In genomic region chrX:50762578-50762977, GRCh38 we compare ENCODE assay signal across 27 cellular contexts. TPM values are rescaled to one million over a fixed set of nuclear protein-coding genes. Genes with fewer than 3 reads are reported as not detected.
DNase-seq lines count a peak whose midpoint lies in the region; FAIRE-seq and TF ChIP-seq lines count a peak whose summit lies in the region.
"Had no signal": no experiment of that assay in that cellular context is flagged by ENCODE, and none has a peak within 500 bp of the region (broad histone marks: within the 10 kb centered on the region; RNA-seq: fewer than 3 reads in every experiment).

No MANE protein-coding gene starts in this region.

- TF ChIP-seq POLR2A in endothelial cell of umbilical vein (IDR thresholded peaks at IDR 0.05; ENCODE audit: low read depth, low read length): no peak

- H3K27ac Mint-ChIP-seq in endodermal cell: no peak overlapping the region
- H3K27ac Mint-ChIP-seq: CD4-positive, alpha-beta T cell had no signal

- H3K27me3 ChIP-seq in BE2C (no peaks in the 10 kb centered on the region), endothelial cell of umbilical vein (ENCODE audit: control insufficient read depth in 2 of 2, insufficient read depth in 2 of 2, low read length in 2 of 2) (no peaks in the 10 kb centered on the region), endodermal cell (ENCODE audit: control insufficient read depth, insufficient read depth, low read length, poor library complexity, severe bottlenecking) (no peaks in the 10 kb centered on the region)
- H3K27me3 ChIP-seq: MG63 had no signal

- dilution Hi-C loops in endothelial cell of umbilical vein (cut with MboI; ENCODE audit: extremely low pct_ligation_motif_present, low sequenced_read_pairs): no loop called here

- H3K9ac ChIP-seq in endothelial cell of umbilical vein (replicated peaks; ENCODE audit: extremely low read depth, insufficient read depth, low read length): peak overlapping the region; percentile 23
- H3K9ac ChIP-seq in endodermal cell (ENCODE audit: extremely low read depth, low read length, poor library complexity, severe bottlenecking): no peak overlapping the region
- H3K9ac ChIP-seq: BLaER1 treated with 17β-estradiol and CSF1 and Interleukin-3, amounts not matched to agents 10 nM and 100 nM had no signal

- no peaks in the 10 kb centered on the region for H4K20me1 ChIP-seq in endothelial cell of umbilical vein (replicated peaks; ENCODE audit: control insufficient read depth, extremely low read depth, insufficient read depth, low read length)

- H3K4me1 ChIP-seq in BE2C (no peaks in the 10 kb centered on the region), endothelial cell of umbilical vein (ENCODE audit: control insufficient read depth, extremely low read depth, insufficient read depth, low read length) (peaks cover 17% of the 10 kb centered on the region), endodermal cell (ENCODE audit: control insufficient read depth, insufficient read depth, low read length) (no peaks in the 10 kb centered on the region)
- H3K4me1 ChIP-seq: BLaER1 treated with 17β-estradiol and CSF1 and Interleukin-3, amounts not matched to agents 10 nM and 100 nM had no signal

- TSS peak; percentile 80 for BruUV-seq in endothelial cell of umbilical vein (replicated peaks; lab: Mats Ljungman, UMichigan)

- POLR2A ChIA-PET in endothelial cell of umbilical vein (lab: Charles Lee): no interaction called here

- H3K4me1 Mint-ChIP-seq in endodermal cell: no peaks in the 10 kb centered on the region

- FAIRE-seq in endothelial cell of umbilical vein (lab: Jason Lieb, UNC) (peak; percentile 78), islet of Langerhans (lab: Jason Lieb, UNC) (peak; percentile 73)
- FAIRE-seq: D721Med, G401.6, GM12878 had no signal

- H3K36me3 Mint-ChIP-seq in endodermal cell (ENCODE audit: low read depth): no peaks in the 10 kb centered on the region

- H3K4me3 ChIP-seq in BE2C (ENCODE audit: low read depth, low read length) (peak overlapping the region; percentile 4; the same call in 1 of the 2 replicates), endothelial cell of umbilical vein (replicated peaks in 1 of 3; ENCODE audit: insufficient read depth in 1 of 3, low read depth in 1 of 3, low read length in 3 of 3) (peak overlapping the region in 1 of 3 experiments; percentile 48), endodermal cell (ENCODE audit: low read length) (no peak overlapping the region)
- H3K4me3 ChIP-seq: BLaER1 treated with 17β-estradiol and CSF1 and Interleukin-3, amounts not matched to agents 10 nM and 100 nM; GM12878; MG63; PC-9 had no signal

- no peaks in the 10 kb centered on the region for H3K36me3 ChIP-seq in BE2C
- no peaks in the 10 kb centered on the region for H3K36me3 ChIP-seq in endothelial cell of umbilical vein (ENCODE audit: control insufficient read depth in 2 of 2, extremely low read depth in 1 of 2, insufficient read depth in 2 of 2, low read length in 2 of 2)
- no peaks in the 10 kb centered on the region for H3K36me3 ChIP-seq in endodermal cell (ENCODE audit: control insufficient read depth, insufficient read depth, low read length)
- H3K36me3 ChIP-seq: BLaER1 treated with 17β-estradiol and CSF1 and Interleukin-3, amounts not matched to agents 10 nM and 100 nM; MG63 had no signal

- no peaks in the 10 kb centered on the region for H3K27me3 Mint-ChIP-seq in endodermal cell (ENCODE audit: insufficient read depth)

- peak overlapping the region; percentile 76 for H3K4me2 ChIP-seq in endothelial cell of umbilical vein (ENCODE audit: insufficient read depth, low read length)
- H3K4me2 ChIP-seq: BLaER1 treated with 17β-estradiol and CSF1 and Interleukin-3, amounts not matched to agents 10 nM and 100 nM; PC-9 had no signal

- H3K27ac ChIP-seq in endothelial cell of umbilical vein (ENCODE audit: insufficient read depth, low read depth, low read length): peak overlapping the region; percentile 70
- H3K27ac ChIP-seq in endodermal cell (ENCODE audit: low read depth, low read length): no peak overlapping the region
- H3K27ac ChIP-seq: BLaER1 treated with 17β-estradiol and CSF1 and Interleukin-3, amounts not matched to agents 10 nM and 100 nM; PC-9; RWPE1 had no signal

- H3K4me3 Mint-ChIP-seq in endodermal cell: no peak overlapping the region
- H3K4me3 Mint-ChIP-seq: CD4-positive, alpha-beta T cell had no signal

- WGBS in endodermal cell (ENCODE audit: insufficient coverage in 1 of 2, insufficient read length in 1 of 2), 2 experiments: 100% methylated on average over 2 of the region's 2 CpGs; no CpG with 5 or more reads in 1 of the 2 experiments

- DNase-seq in BE2C: no peak
- DNase-seq in RKO (ENCODE audit: low spot score): peak; percentile 28
- peak; percentile 56 for DNase-seq in endothelial cell of umbilical vein (ENCODE audit: low read depth, low spot score)
- DNase-seq in dedifferentiated amniotic fluid mesenchymal stem cell (ENCODE audit: extremely low spot score): no peak
- DNase-seq in endodermal cell: no peak
- no peak for DNase-seq in SIG-M5 treated with dmso at 0.1 percent for 504 hours (lab: John Stamatoyannopoulos, UW; ENCODE audit: unreplicated experiment)
- DNase-seq: CD4-positive, alpha-beta T cell; GOT3; HCEC 1CT; IMR-90; KG1; MG63; NCI-H1105 treated with DMSO at 0.1 percent for 48 hours; NCI-H2029; NCI-H446; NCI-H524 treated with DMSO at 0.1 percent for 48 hours; NCI-H82; NK-92 treated with Interleukin-12 subunit alpha and Interleukin-12 subunit beta, amount 100 ng/mL, for 24 hours; PC-9; SHP77 had no signal

- H3K9me1 ChIP-seq in endothelial cell of umbilical vein (replicated peaks; ENCODE audit: control insufficient read depth, extremely low read depth, insufficient read depth, low read length): no peaks in the 10 kb centered on the region

- TF ChIP-seq CTCF in BE2C (IDR thresholded peaks at IDR 0.05; ENCODE audit: low read depth, low read length): no peak
- TF ChIP-seq CTCF in endothelial cell of umbilical vein (IDR thresholded peaks at IDR 0.05; ENCODE audit: extremely low read depth in 1 of 2, insufficient read depth in 1 of 2, low read depth in 1 of 2, low read length in 2 of 2): no peak
- TF ChIP-seq CTCF in endodermal cell (conservative IDR thresholded peaks at IDR 0.05): no peak

- H3K79me2 ChIP-seq in endothelial cell of umbilical vein (ENCODE audit: control insufficient read depth, insufficient read depth, low read length): no peaks in the 10 kb centered on the region

- CTCF ChIA-PET in endothelial cell of umbilical vein (lab: Charles Lee): interaction anchor here (1.1 kb wide), 1 partner anchor 15 kb away, joined by 3 read pairs; no protein-coding TSS in a partner anchor

- no peaks in the 10 kb centered on the region for H3K9me3 ChIP-seq in BE2C
- H3K9me3 ChIP-seq in endothelial cell of umbilical vein (replicated peaks; ENCODE audit: control insufficient read depth, insufficient read depth, low read length): no peaks in the 10 kb centered on the region
- no peaks in the 10 kb centered on the region for H3K9me3 ChIP-seq in endodermal cell (ENCODE audit: control insufficient read depth, low read length)
- H3K9me3 ChIP-seq: MG63 had no signal

- H3K9me3 Mint-ChIP-seq in endodermal cell: peaks cover 41% of the 10 kb centered on the region
- H3K9me3 Mint-ChIP-seq: CD4-positive, alpha-beta T cell had no signal

- intact Hi-C loops in endothelial cell of umbilical vein (cut with micrococcal nuclease): no loop called here

- H2AFZ ChIP-seq in endothelial cell of umbilical vein (ENCODE audit: low read depth, low read length): no peak overlapping the region
- H2AFZ ChIP-seq: PC-9 had no signal

TF ChIP-seq in endothelial cell of umbilical vein, 7 proteins besides CTCF, POLR2A, EP300 and RAD21:
- peak; percentile 65 for TF ChIP-seq FOS (IDR thresholded peaks at IDR 0.05; ENCODE audit: borderline replicate concordance, insufficient read depth, low read length)
- TF ChIP-seq MYC (IDR thresholded peaks at IDR 0.05; ENCODE audit: low read depth, low read length): no peak
- TF ChIP-seq JUN (IDR thresholded peaks at IDR 0.05; ENCODE audit: borderline replicate concordance, insufficient read depth, insufficient read length, low read depth): peak; percentile 59

RNA-seq across cellular contexts. Expression of gene SHROOM4, which starts 51.4 kb away (rescaled TPM):
- polyA plus RNA-seq in BE2C (2012; ENCODE audit: insufficient read depth, insufficient read length, low read depth): 0.46 TPM
- total RNA-seq in endothelial cell of umbilical vein (57.5 and 58.7 TPM in 2 replicates), endodermal cell (10 to 100 TPM; 17.7 to 20.5 TPM)
- polyA plus RNA-seq in endothelial cell of umbilical vein: 29.7 and 29.8 TPM in 2 replicates
- polyA plus RNA-seq in endothelial cell of umbilical vein (2011; cell fraction: cytosol; rRNA removed): 25.0 and 28.6 TPM in 2 replicates
- 68.3 and 70.6 TPM in 2 replicates for polyA plus RNA-seq in endothelial cell of umbilical vein (2011; cell fraction: nucleus; rRNA removed)
- 22.9 and 24.3 TPM in 2 replicates for polyA plus RNA-seq in endothelial cell of umbilical vein (2012)
- 102 and 110 TPM in 2 replicates for polyA minus RNA-seq in endothelial cell of umbilical vein
- not detected for polyA minus RNA-seq in endothelial cell of umbilical vein (2011; cell fraction: cytosol; rRNA and poly(A)+ RNA removed)
- 66.5 and 84.4 TPM in 2 replicates for polyA minus RNA-seq in endothelial cell of umbilical vein (2011; cell fraction: nucleus; rRNA and poly(A)+ RNA removed)
- polyA plus RNA-seq in endodermal cell (2013, experiment 1 of 2): 4.5 TPM
- 5.6 TPM for polyA plus RNA-seq in endodermal cell (2013, experiment 2 of 2)
- total RNA-seq: A172; CD4-positive, alpha-beta T cell had no signal

Comparison
In these comparisons a context has a peak if more than half of its experiments do, and no peak if none do; other contexts are left out.
1. DNase-seq: peak in RKO (single experiment) and endothelial cell of umbilical vein (single experiment); none in BE2C (single experiment), dedifferentiated amniotic fluid mesenchymal stem cell (single experiment), endodermal cell (single experiment) and SIG-M5 treated with dmso at 0.1 percent for 504 hours (single experiment).